ENCODE assay signal across 1 cellular context in genomic region chr3:149532463-149533180, GRCh38.
TF ChIP-seq lines count a peak whose summit lies in the region.

No MANE protein-coding gene starts in this region.

TF ChIP-seq in WTC11, 78 proteins besides CTCF, POLR2A, EP300 and RAD21 (continued from another document):
- TF ChIP-seq, protein P1, sequence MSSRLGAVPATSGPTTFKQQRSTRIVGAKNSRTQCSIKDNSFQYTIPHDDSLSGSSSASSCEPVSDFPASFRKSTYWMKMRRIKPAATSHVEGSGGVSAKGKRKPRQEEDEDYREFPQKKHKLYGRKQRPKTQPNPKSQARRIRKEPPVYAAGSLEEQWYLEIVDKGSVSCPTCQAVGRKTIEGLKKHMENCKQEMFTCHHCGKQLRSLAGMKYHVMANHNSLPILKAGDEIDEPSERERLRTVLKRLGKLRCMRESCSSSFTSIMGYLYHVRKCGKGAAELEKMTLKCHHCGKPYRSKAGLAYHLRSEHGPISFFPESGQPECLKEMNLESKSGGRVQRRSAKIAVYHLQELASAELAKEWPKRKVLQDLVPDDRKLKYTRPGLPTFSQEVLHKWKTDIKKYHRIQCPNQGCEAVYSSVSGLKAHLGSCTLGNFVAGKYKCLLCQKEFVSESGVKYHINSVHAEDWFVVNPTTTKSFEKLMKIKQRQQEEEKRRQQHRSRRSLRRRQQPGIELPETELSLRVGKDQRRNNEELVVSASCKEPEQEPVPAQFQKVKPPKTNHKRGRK (CRISPR knock-in tag; IDR thresholded peaks at IDR 0.05; ENCODE audit: borderline replicate concordance), result no peak
- no peak for TF ChIP-seq ZNF396 (CRISPR knock-in tag; IDR thresholded peaks at IDR 0.05; ENCODE audit: borderline replicate concordance)
- TF ChIP-seq SMAD4 (CRISPR knock-in tag; IDR thresholded peaks at IDR 0.05), result no peak
